ENCODE assay signal across 22 cellular contexts in genomic region chr13:83153833-83154232, GRCh38.
DNase-seq lines count a peak whose midpoint lies in the region; ATAC-seq, FAIRE-seq and TF ChIP-seq lines count a peak whose summit lies in the region.
"Had no signal": no experiment of that assay in that cellular context is flagged by ENCODE, and none has a peak within 500 bp of the region (broad histone marks: within the 10 kb centered on the region; RNA-seq: fewer than 3 reads in every experiment).

No MANE protein-coding gene starts in this region.

- POLR2A ChIA-PET in CD8-positive, alpha-beta T cell (lab: Charles Lee) = no interaction called here

- no peaks in the 10 kb centered on the region for H3K9me3 Mint-ChIP-seq in CD8-positive, alpha-beta T cell
- H3K9me3 Mint-ChIP-seq: stimulated activated naive CD8-positive, alpha-beta T cell treated with anti-CD3 and anti-CD28 coated beads, Interleukin-15, Interleukin-2, amounts not matched to agents 100 ng/mL and 50 ng/mL, for 24 hours had no signal

- peak; percentile 6 for FAIRE-seq in H54 (lab: Jason Lieb, UNC)
- FAIRE-seq in small intestine (lab: Jason Lieb, UNC) = no peak

- H3K4me1 ChIP-seq in small intestine (ENCODE audit: control insufficient read depth in 2 of 2, insufficient read depth in 1 of 2, low read depth in 1 of 2, low read length in 1 of 2) = no peaks in the 10 kb centered on the region
- no peaks in the 10 kb centered on the region for H3K4me1 ChIP-seq in CD8-positive, alpha-beta T cell (ENCODE audit: insufficient read depth, low read length)
- H3K4me1 ChIP-seq: foreskin keratinocyte, parathyroid adenoma, transverse colon had no signal

- no peak for TF ChIP-seq CTCF in CD8-positive, alpha-beta T cell (IDR thresholded peaks at IDR 0.05)

- no peak for ATAC-seq in HG02759 (IDR thresholded peaks at IDR 0.05; ENCODE audit: unreplicated experiment)
- ATAC-seq in CD8-positive, alpha-beta T cell = no peak
- ATAC-seq: foreskin keratinocyte; naive thymus-derived CD8-positive, alpha-beta T cell had no signal

- CTCF ChIA-PET in CD8-positive, alpha-beta T cell (lab: Charles Lee) = no interaction called here

- no peaks in the 10 kb centered on the region for H3K27me3 ChIP-seq in small intestine (ENCODE audit: control insufficient read depth in 2 of 2, insufficient read depth in 2 of 2, low read length in 2 of 2)
- no peaks in the 10 kb centered on the region for H3K27me3 ChIP-seq in CD8-positive, alpha-beta T cell (ENCODE audit: insufficient read depth, low read length)
- H3K27me3 ChIP-seq: cardiac muscle cell, foreskin keratinocyte, transverse colon had no signal

- no peak overlapping the region for H3K4me3 ChIP-seq in small intestine (ENCODE audit: low read depth in 1 of 2, low read length in 2 of 2)
- H3K4me3 ChIP-seq in CD8-positive, alpha-beta T cell (ENCODE audit: low read depth, low read length) = no peak overlapping the region
- H3K4me3 ChIP-seq: cardiac muscle cell, transverse colon had no signal

- TF ChIP-seq POLR2A in H54 (IDR thresholded peaks at IDR 0.05; ENCODE audit: low read depth, low read length) = no peak

- H3K27ac ChIP-seq in small intestine (ENCODE audit: low read depth in 1 of 2, low read length in 1 of 2) = no peak overlapping the region
- H3K27ac ChIP-seq in CD8-positive, alpha-beta T cell (ENCODE audit: low read depth, low read length) = no peak overlapping the region
- H3K27ac ChIP-seq: cardiac muscle cell, epithelial cell of prostate, foreskin keratinocyte, parathyroid adenoma, transverse colon had no signal

- no peak overlapping the region for H3K4me3 Mint-ChIP-seq in CD8-positive, alpha-beta T cell
- H3K4me3 Mint-ChIP-seq: naive thymus-derived CD8-positive, alpha-beta T cell; stimulated activated naive CD8-positive, alpha-beta T cell treated with anti-CD3 and anti-CD28 coated beads, Interleukin-15, Interleukin-2, amounts not matched to agents 100 ng/mL and 50 ng/mL, for 24 hours had no signal

- DNase-seq in H54 (ENCODE audit: insufficient read length, low spot score) (no peak), NCI-H1417 treated with DMSO at 0.1 percent for 48 hours (lab: John Stamatoyannopoulos, UW) (peak; percentile 32), NCI-H748 (lab: John Stamatoyannopoulos, UW; ENCODE audit: unreplicated experiment) (peak; percentile 93), iris pigment epithelial cell (ENCODE audit: low read depth) (peak; percentile 24), small intestine (no peak), midbrain (lab: John Stamatoyannopoulos, UW) (no peak)
- DNase-seq in CD8-positive, alpha-beta T cell = no peak
- DNase-seq: activated CD4-positive, alpha-beta T cell treated with anti-CD3 and anti-CD28 coated beads for 48 hours; activated effector memory CD4-positive, alpha-beta T cell treated with Interleukin-2 at 50 U/mL for 16 hours; EL; foreskin keratinocyte; hippocampal formation; mammary epithelial cell; naive thymus-derived CD8-positive, alpha-beta T cell; NCI-H2029; stimulated activated CD4-positive, alpha-beta T cell treated with anti-CD3 and anti-CD28 coated beads, Interleukin-1b, Interleukin-23, amount 100 ng/mL, for 48 hours; transverse colon had no signal

- WGBS in small intestine, 3 donors = 39 to 55% (median 46%) methylated on average over 2 of the region's 2 CpGs

- H3K27ac Mint-ChIP-seq in CD8-positive, alpha-beta T cell = no peak overlapping the region
- H3K27ac Mint-ChIP-seq: naive thymus-derived CD8-positive, alpha-beta T cell; stimulated activated naive CD8-positive, alpha-beta T cell treated with anti-CD3 and anti-CD28 coated beads, Interleukin-15, Interleukin-2, amounts not matched to agents 100 ng/mL and 50 ng/mL, for 24 hours had no signal

- H3K36me3 ChIP-seq in small intestine (ENCODE audit: control insufficient read depth in 2 of 2, insufficient read depth in 2 of 2, low read length in 2 of 2) = no peaks in the 10 kb centered on the region
- H3K36me3 ChIP-seq in CD8-positive, alpha-beta T cell (ENCODE audit: insufficient read depth, low read length) = no peaks in the 10 kb centered on the region
- H3K36me3 ChIP-seq: cardiac muscle cell, transverse colon had no signal

- intact Hi-C loops in CD8-positive, alpha-beta T cell (cut with DNase I, micrococcal nuclease) = no loop called here

- H3K4me1 Mint-ChIP-seq in CD8-positive, alpha-beta T cell (ENCODE audit: low read depth) = no peaks in the 10 kb centered on the region
- H3K4me1 Mint-ChIP-seq: naive thymus-derived CD8-positive, alpha-beta T cell had no signal

- H3K9me3 ChIP-seq in small intestine (ENCODE audit: control insufficient read depth, low read depth) = no peaks in the 10 kb centered on the region
- no peaks in the 10 kb centered on the region for H3K9me3 ChIP-seq in CD8-positive, alpha-beta T cell (ENCODE audit: low read length)
- H3K9me3 ChIP-seq: transverse colon had no signal

- H3K27me3 Mint-ChIP-seq in CD8-positive, alpha-beta T cell (ENCODE audit: low read depth) = no peaks in the 10 kb centered on the region
- H3K27me3 Mint-ChIP-seq: naive thymus-derived CD8-positive, alpha-beta T cell; stimulated activated naive CD8-positive, alpha-beta T cell treated with anti-CD3 and anti-CD28 coated beads, Interleukin-15, Interleukin-2, amounts not matched to agents 100 ng/mL and 50 ng/mL, for 24 hours had no signal

- no peaks in the 10 kb centered on the region for H3K36me3 Mint-ChIP-seq in CD8-positive, alpha-beta T cell
- H3K36me3 Mint-ChIP-seq: naive thymus-derived CD8-positive, alpha-beta T cell had no signal

Comparison
In these comparisons a context has a peak if more than half of its experiments do, and no peak if none do; other contexts are left out.
1. DNase-seq: peak in NCI-H1417 treated with DMSO at 0.1 percent for 48 hours (single experiment), NCI-H748 (single experiment) and iris pigment epithelial cell (single experiment); none in H54 (single experiment), small intestine (single experiment), CD8-positive, alpha-beta T cell (0 of 7) and midbrain (single experiment).